In genomic region chr18:62979900-62980299, GRCh38 we compare ENCODE assay signal across 15 cellular contexts.
A peak's percentile ranks its signal among the peaks of the same experiment; 100 is the strongest.
DNase-seq lines count a peak whose midpoint lies in the region; TF ChIP-seq lines count a peak whose summit lies in the region.
"Had no signal": no experiment of that assay in that cellular context is flagged by ENCODE, and none has a peak within 500 bp of the region (broad histone marks: within the 10 kb centered on the region; RNA-seq: fewer than 3 reads in every experiment).

No MANE protein-coding gene starts in this region.

- H3K27ac ChIP-seq in neutrophil = peak overlapping the region; percentile 78
- H3K27ac ChIP-seq: psoas muscle, WERI-Rb-1 had no signal

- no peak for TF ChIP-seq CTCF in neutrophil (IDR thresholded peaks at IDR 0.05)

- no peak overlapping the region for H3K4me3 ChIP-seq in neutrophil (ENCODE audit: low read depth in 1 of 2, low read length in 1 of 2)
- H3K4me3 ChIP-seq: psoas muscle had no signal

- H3K4me1 ChIP-seq in neutrophil (ENCODE audit: control insufficient read depth in 1 of 2, insufficient read depth in 1 of 2, low read depth in 1 of 2, low read length in 1 of 2) = peaks cover 69 to 70% of the 10 kb centered on the region in 2 experiments
- H3K4me1 ChIP-seq: BE2C, psoas muscle had no signal

- peak; percentile 6 for DNase-seq in NCI-H1092 (lab: John Stamatoyannopoulos, UW)
- DNase-seq in NCI-H1092 treated with DMSO at 0.1 percent for 48 hours (lab: John Stamatoyannopoulos, UW) = no peak
- DNase-seq in NCI-H2196 treated with DMSO at 0.1 percent for 48 hours (lab: John Stamatoyannopoulos, UW; ENCODE audit: unreplicated experiment) = peak; percentile 8
- peak; percentile 42 for DNase-seq in ecto neural progenitor cell (ENCODE audit: low spot score)
- no peak for DNase-seq in effector CD4-positive, alpha-beta T cell
- no peak for DNase-seq in SHP77 treated with DMSO at 0.1 percent for 48 hours (lab: John Stamatoyannopoulos, UW)
- no peak for DNase-seq in stimulated activated CD4-positive, alpha-beta T cell treated with anti-CD3 and anti-CD28 coated beads, Interleukin-4, amount 100 ng/mL, for 4 hours
- DNase-seq: 8988T; amniotic stem cell; small intestine; stimulated activated CD4-positive, alpha-beta T cell treated with anti-CD3 and anti-CD28 coated beads, Interleukin-4, amount 100 ng/mL, for 24 hours; WERI-Rb-1 had no signal

- no peaks in the 10 kb centered on the region for H3K9me3 ChIP-seq in neutrophil
- H3K9me3 ChIP-seq: BE2C, psoas muscle had no signal

- peaks cover 38% of the 10 kb centered on the region for H3K36me3 ChIP-seq in neutrophil
- H3K36me3 ChIP-seq: BE2C had no signal

- no peaks in the 10 kb centered on the region for H3K27me3 ChIP-seq in neutrophil
- H3K27me3 ChIP-seq: BE2C had no signal

Comparison
In these comparisons a context has a peak if more than half of its experiments do, and no peak if none do; other contexts are left out.
1. DNase-seq: peak in NCI-H1092 (single experiment), NCI-H2196 treated with DMSO at 0.1 percent for 48 hours (single experiment) and ecto neural progenitor cell (single experiment); none in NCI-H1092 treated with DMSO at 0.1 percent for 48 hours (single experiment), effector CD4-positive, alpha-beta T cell (single experiment), SHP77 treated with DMSO at 0.1 percent for 48 hours (single experiment) and stimulated activated CD4-positive, alpha-beta T cell treated with anti-CD3 and anti-CD28 coated beads, Interleukin-4, amount 100 ng/mL, for 4 hours (0 of 2).